In the genomic region with DNA sequence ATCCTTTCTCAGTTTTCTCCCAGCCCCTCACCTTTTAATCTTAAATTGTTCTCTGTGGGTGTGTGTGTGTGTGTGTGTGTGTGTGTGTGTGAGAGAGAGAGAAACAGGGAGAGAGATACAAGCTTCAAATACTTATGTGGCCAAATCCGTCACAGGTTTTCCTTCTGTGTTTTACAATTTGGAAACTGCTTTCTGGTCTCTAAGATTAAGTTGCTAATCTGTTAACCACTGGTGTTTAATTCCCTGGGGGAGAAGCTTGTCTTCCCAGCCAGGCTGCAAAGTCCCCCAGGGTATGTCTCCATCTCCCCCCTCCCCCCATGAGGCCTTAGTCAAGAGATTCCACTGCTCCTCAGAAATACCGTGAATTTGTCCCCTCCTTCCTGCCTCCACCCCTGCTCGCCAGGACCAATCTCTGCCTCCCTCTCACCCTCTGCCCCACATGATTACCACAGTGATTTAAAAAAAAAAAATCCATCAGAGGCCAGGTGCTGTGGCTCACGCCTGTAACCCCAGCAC, we compare ENCODE assay signal across 14 cellular contexts. TPM values are rescaled to one million over a fixed set of nuclear protein-coding genes. Genes with fewer than 3 reads are reported as not detected.
A peak's percentile ranks its signal among the peaks of the same experiment; 100 is the strongest.
DNase-seq lines count a peak whose midpoint lies in the region; ATAC-seq and TF ChIP-seq lines count a peak whose summit lies in the region.
"Had no signal": no experiment of that assay in that cellular context is flagged by ENCODE, and none has a peak within 500 bp of the region (broad histone marks: within the 10 kb centered on the region; RNA-seq: fewer than 3 reads in every experiment).

No MANE protein-coding gene starts in this region.

- H3K27ac ChIP-seq in endodermal cell (ENCODE audit: low read depth, low read length) (no peak overlapping the region), gastrocnemius medialis (peak overlapping the region; percentile 4 to 46 (median 32)), smooth muscle cell (ENCODE audit: low read depth) (no peak overlapping the region)
- H3K27ac ChIP-seq: coronary artery had no signal

- H3K27me3 ChIP-seq in NT2/D1 (ENCODE audit: insufficient read depth, insufficient read length), result no peaks in the 10 kb centered on the region
- no peaks in the 10 kb centered on the region for H3K27me3 ChIP-seq in endodermal cell (ENCODE audit: control insufficient read depth, insufficient read depth, low read length, poor library complexity, severe bottlenecking)
- no peaks in the 10 kb centered on the region for H3K27me3 ChIP-seq in gastrocnemius medialis
- no peaks in the 10 kb centered on the region for H3K27me3 ChIP-seq in smooth muscle cell (ENCODE audit: low read depth)
- H3K27me3 ChIP-seq: MG63 had no signal

- peak overlapping the region; percentile 92 for H3K27ac Mint-ChIP-seq in endodermal cell
- H3K27ac Mint-ChIP-seq: activated naive CD4-positive, alpha-beta T cell treated with anti-CD3 and anti-CD28 coated beads, Interleukin-2, amount 50 U/mL, for 24 hours; CD8-positive, alpha-beta T cell had no signal

- intact Hi-C loops in gastrocnemius medialis (cut with DNase I; ENCODE audit: low total_unique reads), result no loop called here

- DNase-seq in G401 (ENCODE audit: low spot score) (peak; percentile 55), NT2/D1 (ENCODE audit: low read depth, low spot score) (peak; percentile 93), endodermal cell (peak; percentile 90), gastrocnemius medialis (no peak), smooth muscle cell (lab: John Stamatoyannopoulos, UW; ENCODE audit: unreplicated experiment) (no peak)
- no peak for DNase-seq in stimulated activated CD4-positive, alpha-beta T cell treated with anti-CD3 and anti-CD28 coated beads, Interleukin-1b, Interleukin-23, amount 100 ng/mL, for 48 hours
- DNase-seq: CD8-positive, alpha-beta T cell; kidney glomerular epithelial cell; MG63 had no signal

- no peak for TF ChIP-seq CTCF in endodermal cell (conservative IDR thresholded peaks at IDR 0.05)
- TF ChIP-seq CTCF in gastrocnemius medialis (IDR thresholded peaks at IDR 0.05 in 4 of 5, conservative IDR thresholded peaks at IDR 0.05 in 1 of 5), result no peak
- no peak for TF ChIP-seq CTCF in smooth muscle cell (IDR thresholded peaks at IDR 0.05; ENCODE audit: borderline replicate concordance, insufficient read depth, poor library complexity, severe bottlenecking)

- ATAC-seq in gastrocnemius medialis, result no peak
- no peak for ATAC-seq in GM19324 (IDR thresholded peaks at IDR 0.05; ENCODE audit: low FRiP score, unreplicated experiment)
- ATAC-seq in GM21447 (IDR thresholded peaks at IDR 0.05; ENCODE audit: unreplicated experiment), result no peak
- ATAC-seq: CD8-positive, alpha-beta T cell had no signal

- H3K36me3 ChIP-seq in NT2/D1 (ENCODE audit: insufficient read depth, insufficient read length, low read length), result no peaks in the 10 kb centered on the region
- no peaks in the 10 kb centered on the region for H3K36me3 ChIP-seq in endodermal cell (ENCODE audit: control insufficient read depth, insufficient read depth, low read length)
- H3K36me3 ChIP-seq in gastrocnemius medialis, result no peaks in the 10 kb centered on the region
- no peaks in the 10 kb centered on the region for H3K36me3 ChIP-seq in smooth muscle cell (ENCODE audit: low read depth)
- H3K36me3 ChIP-seq: MG63 had no signal

- no peak overlapping the region for H2AFZ ChIP-seq in smooth muscle cell (ENCODE audit: low read depth)

- no peaks in the 10 kb centered on the region for H3K36me3 Mint-ChIP-seq in endodermal cell (ENCODE audit: low read depth)
- H3K36me3 Mint-ChIP-seq: activated naive CD4-positive, alpha-beta T cell treated with anti-CD3 and anti-CD28 coated beads, Interleukin-2, amount 50 U/mL, for 24 hours; CD8-positive, alpha-beta T cell had no signal

- H3K9me3 Mint-ChIP-seq in endodermal cell, result peaks cover 15% of the 10 kb centered on the region
- H3K9me3 Mint-ChIP-seq: activated naive CD4-positive, alpha-beta T cell treated with anti-CD3 and anti-CD28 coated beads, Interleukin-2, amount 50 U/mL, for 24 hours; CD8-positive, alpha-beta T cell had no signal

- peak overlapping the region; percentile 44 for H3K9ac ChIP-seq in NT2/D1 (ENCODE audit: insufficient read length, low read depth)
- no peak overlapping the region for H3K9ac ChIP-seq in endodermal cell (ENCODE audit: extremely low read depth, low read length, poor library complexity, severe bottlenecking)
- H3K9ac ChIP-seq in smooth muscle cell (ENCODE audit: low read depth), result no peak overlapping the region

- peaks cover 18% of the 10 kb centered on the region for H3F3A ChIP-seq in smooth muscle cell (ENCODE audit: low read depth)

- WGBS in endodermal cell (ENCODE audit: insufficient coverage in 1 of 2, insufficient read length in 1 of 2), 2 experiments, result 19 to 33% methylated on average over 2 to 4 of the region's 4 CpGs
- WGBS in smooth muscle cell (ENCODE audit: low lambda C conversion rate), result 47% methylated on average over 4 of the region's 4 CpGs

- H3K27me3 Mint-ChIP-seq in endodermal cell (ENCODE audit: insufficient read depth), result no peaks in the 10 kb centered on the region
- H3K27me3 Mint-ChIP-seq: activated naive CD4-positive, alpha-beta T cell treated with anti-CD3 and anti-CD28 coated beads, Interleukin-2, amount 50 U/mL, for 24 hours had no signal

- in situ Hi-C loops in G401 (cut with HindIII; ENCODE audit: low sequenced_read_pairs), result loop anchor here (10.0 kb wide), 1 partner anchor 72 kb away; no protein-coding TSS in a partner anchor
- in situ Hi-C loops in gastrocnemius medialis (cut with MboI; ENCODE audit: low sequenced_read_pairs in 4 of 4), result no loop called here

- H3K79me2 ChIP-seq in smooth muscle cell (ENCODE audit: low read depth), result no peaks in the 10 kb centered on the region

- peaks cover 12% of the 10 kb centered on the region for H3K9me3 ChIP-seq in NT2/D1 (ENCODE audit: insufficient read depth, low read length)
- peaks cover 12% of the 10 kb centered on the region for H3K9me3 ChIP-seq in endodermal cell (ENCODE audit: control insufficient read depth, low read length)
- no peaks in the 10 kb centered on the region for H3K9me3 ChIP-seq in gastrocnemius medialis
- H3K9me3 ChIP-seq in smooth muscle cell (replicated peaks; ENCODE audit: low read depth), result no peaks in the 10 kb centered on the region

- no peak overlapping the region for H3K4me2 ChIP-seq in smooth muscle cell

- H3K4me1 ChIP-seq in NT2/D1 (ENCODE audit: insufficient read depth, insufficient read length) (peaks cover 11% of the 10 kb centered on the region), endodermal cell (ENCODE audit: control insufficient read depth, insufficient read depth, low read length) (peaks cover 3% of the 10 kb centered on the region), gastrocnemius medialis (peaks cover 0 to 8% of the 10 kb centered on the region in 2 donors), smooth muscle cell (ENCODE audit: low read depth) (peaks cover 5% of the 10 kb centered on the region)

- H3K4me3 ChIP-seq in NT2/D1 (ENCODE audit: insufficient read length, low read depth), result no peak overlapping the region
- no peak overlapping the region for H3K4me3 ChIP-seq in endodermal cell (ENCODE audit: low read length)
- H3K4me3 ChIP-seq in gastrocnemius medialis, result no peak overlapping the region
- no peak overlapping the region for H3K4me3 ChIP-seq in smooth muscle cell
- H3K4me3 ChIP-seq: coronary artery, MG63 had no signal

- H3K4me3 Mint-ChIP-seq in endodermal cell, result peak overlapping the region; percentile 3
- H3K4me3 Mint-ChIP-seq: activated naive CD4-positive, alpha-beta T cell treated with anti-CD3 and anti-CD28 coated beads, Interleukin-2, amount 50 U/mL, for 24 hours; CD8-positive, alpha-beta T cell had no signal

- no peaks in the 10 kb centered on the region for H4K20me1 ChIP-seq in smooth muscle cell (ENCODE audit: low read depth)

- TF ChIP-seq POLR2A in gastrocnemius medialis (IDR thresholded peaks at IDR 0.05), result no peak

- peaks cover 31% of the 10 kb centered on the region for H3K4me1 Mint-ChIP-seq in endodermal cell
- H3K4me1 Mint-ChIP-seq: activated naive CD4-positive, alpha-beta T cell treated with anti-CD3 and anti-CD28 coated beads, Interleukin-2, amount 50 U/mL, for 24 hours had no signal

RNA-seq across cellular contexts. Expression of a gene that starts 49.0 kb away (rescaled TPM):
- 6.9 and 7.4 TPM in 2 replicates for total RNA-seq in G401 (2014; rRNA removed; shearing (Covaris generic))
- 1 to 10 TPM in 1 of 2 donors, under 1 TPM in 1; 0.46 to 1.4 TPM for total RNA-seq in endodermal cell
- polyA plus RNA-seq in endodermal cell (2013, experiment 1 of 2), result 0.96 TPM
- 0.25 TPM for polyA plus RNA-seq in endodermal cell (2013, experiment 2 of 2)
- 10 to 100 TPM in 1 of 4 donors, 1 to 10 TPM in 3; 5.3 to 12.5 (median 8.2) TPM for total RNA-seq in gastrocnemius medialis
- total RNA-seq in smooth muscle cell, result 0.18 and 0.40 TPM in 2 replicates
- polyA plus RNA-seq in smooth muscle cell, result 1.2 and 4.9 TPM in 2 replicates
- total RNA-seq: CD8-positive, alpha-beta T cell had no signal
- polyA plus RNA-seq: neural cell had no signal

Comparison
In these comparisons a context has a peak if more than half of its experiments do, and no peak if none do; other contexts are left out.
1. DNase-seq: peak in G401 (single experiment), NT2/D1 (single experiment) and endodermal cell (single experiment); none in gastrocnemius medialis (0 of 2), stimulated activated CD4-positive, alpha-beta T cell treated with anti-CD3 and anti-CD28 coated beads, Interleukin-1b, Interleukin-23, amount 100 ng/mL, for 48 hours (single experiment) and smooth muscle cell (single experiment).
2. H3K27ac ChIP-seq: peak in gastrocnemius medialis (4 of 4); none in endodermal cell (single experiment) and smooth muscle cell (single experiment).